22 cellular contexts compared by ENCODE assay signal in genomic region chrX:4249401-4249800, GRCh38.
DNase-seq lines count a peak whose midpoint lies in the region; ATAC-seq, FAIRE-seq and TF ChIP-seq lines count a peak whose summit lies in the region.
"Had no signal": no experiment of that assay in that cellular context is flagged by ENCODE, and none has a peak within 500 bp of the region (broad histone marks: within the 10 kb centered on the region; RNA-seq: fewer than 3 reads in every experiment).

No MANE protein-coding gene starts in this region.

- no peak overlapping the region for H2BK15ac ChIP-seq in H1 (ENCODE audit: low read length)
- no peak overlapping the region for H2BK15ac ChIP-seq in H9 (ENCODE audit: low read depth, low read length)

- H3K79me2 ChIP-seq in GM23338 (replicated peaks; ENCODE audit: insufficient read depth) (no peaks in the 10 kb centered on the region), H1 (ENCODE audit: control insufficient read depth in 1 of 2, insufficient read depth in 2 of 2, low read length in 2 of 2) (no peaks in the 10 kb centered on the region), neural progenitor cell (ENCODE audit: low read depth) (no peaks in the 10 kb centered on the region), H9 (ENCODE audit: insufficient read depth, low read length) (no peaks in the 10 kb centered on the region)

- no peak overlapping the region for H2BK120ac ChIP-seq in H1 (replicated peaks; ENCODE audit: low read depth, low read length)
- no peak overlapping the region for H2BK120ac ChIP-seq in H9 (ENCODE audit: low read depth, low read length, poor library complexity, severe bottlenecking)

- no peak overlapping the region for H2AK5ac ChIP-seq in H1 (ENCODE audit: low read depth, low read length)
- no peak overlapping the region for H2AK5ac ChIP-seq in H9 (ENCODE audit: insufficient read length, low read length)

- H3F3A ChIP-seq in GM23338 (replicated peaks; ENCODE audit: low read depth) (no peaks in the 10 kb centered on the region), neural progenitor cell (ENCODE audit: low read depth) (peaks cover 18% of the 10 kb centered on the region)

- H4K91ac ChIP-seq in H1 (replicated peaks; ENCODE audit: insufficient read length, low read length), result no peak overlapping the region
- no peak overlapping the region for H4K91ac ChIP-seq in H9 (ENCODE audit: insufficient read length, low read depth, low read length)

- H2BK5ac ChIP-seq in H1 (ENCODE audit: low read depth, low read length), result no peak overlapping the region
- no peak overlapping the region for H2BK5ac ChIP-seq in H9 (ENCODE audit: insufficient read length, low read length)

- TF ChIP-seq CTCF in GM23338 (conservative IDR thresholded peaks at IDR 0.05; ENCODE audit: low read depth in 2 of 2) (no peak), H1 (IDR thresholded peaks at IDR 0.05; ENCODE audit: control extremely low read depth in 1 of 3, insufficient read depth in 1 of 3, low read depth in 1 of 3, low read length in 3 of 3) (no peak), neural progenitor cell (IDR thresholded peaks at IDR 0.05) (no peak), brain microvascular endothelial cell (IDR thresholded peaks at IDR 0.05; ENCODE audit: low read depth, low read length, missing control alignments) (no peak), H9 (conservative IDR thresholded peaks at IDR 0.05) (no peak)

- H3K14ac ChIP-seq in H1 (ENCODE audit: insufficient read length) (no peak overlapping the region), H9 (ENCODE audit: insufficient read depth, low read length) (no peak overlapping the region)

- H3K4me2 ChIP-seq in GM23338 (no peak overlapping the region), H1 (ENCODE audit: insufficient read depth in 1 of 2, low read depth in 2 of 2, low read length in 2 of 2) (no peak overlapping the region), neural progenitor cell (peak overlapping the region; percentile 40), H9 (ENCODE audit: insufficient read depth, insufficient read length, low read length) (no peak overlapping the region)
- H3K4me2 ChIP-seq: A549; BLaER1 treated with 17β-estradiol and CSF1 and Interleukin-3, amounts not matched to agents 10 nM and 100 nM had no signal

- CTCF ChIA-PET in H1 (lab: Charles Lee; ENCODE audit: partially characterized antibody), result interaction anchor here (0.6 kb wide), 1 partner anchor 77 kb away, joined by 3 read pairs; no protein-coding TSS in a partner anchor

- H3T11ph ChIP-seq in H9 (ENCODE audit: low read length), result no peak overlapping the region

- H3K9me3 Mint-ChIP-seq in GM23338, result no peaks in the 10 kb centered on the region
- no peaks in the 10 kb centered on the region for H3K9me3 Mint-ChIP-seq in neural progenitor cell
- H3K9me3 Mint-ChIP-seq in H9, result peaks cover 3 to 11% of the 10 kb centered on the region in 2 experiments; a peak in 4 of 5 replicates
- H3K9me3 Mint-ChIP-seq: CD4-positive, alpha-beta T cell had no signal

- H3K36me3 ChIP-seq in GM23338 (ENCODE audit: insufficient read depth) (no peaks in the 10 kb centered on the region), H1 (ENCODE audit: control insufficient read depth in 2 of 4, insufficient read depth in 4 of 4, low read length in 3 of 4) (no peaks in the 10 kb centered on the region), neural progenitor cell (no peaks in the 10 kb centered on the region), small intestine (ENCODE audit: control insufficient read depth in 2 of 2, insufficient read depth in 2 of 2, low read length in 2 of 2) (no peaks in the 10 kb centered on the region), brain microvascular endothelial cell (replicated peaks) (no peaks in the 10 kb centered on the region)
- H3K36me3 ChIP-seq: BLaER1 treated with 17β-estradiol and CSF1 and Interleukin-3, amounts not matched to agents 10 nM and 100 nM had no signal

- H3K56ac ChIP-seq in H1 (replicated peaks; ENCODE audit: insufficient read length, low read depth, low read length) (no peak overlapping the region), H9 (ENCODE audit: insufficient read length, low read depth, low read length) (no peak overlapping the region)

- TF ChIP-seq POLR2A in H1 (IDR thresholded peaks at IDR 0.05; ENCODE audit: control extremely low read depth in 1 of 2, low read depth in 2 of 2, low read length in 2 of 2), result no peak

- H3K9ac ChIP-seq in H1 (replicated peaks in 1 of 4; ENCODE audit: extremely low read depth in 1 of 4, low read depth in 3 of 4, low read length in 3 of 4) (no peak overlapping the region), neural progenitor cell (no peak overlapping the region), H9 (ENCODE audit: extremely low read depth, insufficient read length, low read length) (no peak overlapping the region)
- H3K9ac ChIP-seq: BLaER1 treated with 17β-estradiol and CSF1 and Interleukin-3, amounts not matched to agents 10 nM and 100 nM had no signal

- H3K18ac ChIP-seq in H1 (ENCODE audit: extremely low read depth, low read length) (no peak overlapping the region), H9 (ENCODE audit: insufficient read length, low read depth, low read length) (no peak overlapping the region)

- H3K9me2 ChIP-seq in GM23338 (ENCODE audit: insufficient read depth), result 0 out of 2 replicates have a peak, but pooled peaks cover 3% of the 10 kb centered on the region

- peak in 1 of 2 experiments; percentile 5; a peak in 1 of 3 replicates for TF ChIP-seq EP300 in H1 (IDR thresholded peaks at IDR 0.05; ENCODE audit: borderline replicate concordance in 1 of 2, low read depth in 2 of 2, low read length in 2 of 2)

- H3K79me1 ChIP-seq in H1 (ENCODE audit: low read depth, low read length) (no peaks in the 10 kb centered on the region), H9 (ENCODE audit: insufficient read depth, low read depth, low read length, poor library complexity, severe bottlenecking) (no peaks in the 10 kb centered on the region)

- H3K27me3 Mint-ChIP-seq in GM23338 (ENCODE audit: insufficient read depth, low read depth, poor library complexity), result peaks cover 9% of the 10 kb centered on the region
- H3K27me3 Mint-ChIP-seq in neural progenitor cell (ENCODE audit: insufficient read depth, low read depth), result no peaks in the 10 kb centered on the region
- H3K27me3 Mint-ChIP-seq in H9 (ENCODE audit: low read depth), result no peaks in the 10 kb centered on the region
- H3K27me3 Mint-ChIP-seq: B cell; CD4-positive, alpha-beta T cell had no signal

- H3K4me1 ChIP-seq in GM23338 (ENCODE audit: insufficient read depth) (0 out of 2 replicates have a peak, but pooled peaks cover 3% of the 10 kb centered on the region), H1 (replicated peaks in 1 of 4; ENCODE audit: control insufficient read depth in 3 of 4, insufficient read depth in 4 of 4, low read length in 3 of 4) (no peaks in the 10 kb centered on the region), neural progenitor cell (peaks cover 18% of the 10 kb centered on the region), small intestine (ENCODE audit: control insufficient read depth in 2 of 2, insufficient read depth in 1 of 2, low read depth in 1 of 2, low read length in 1 of 2) (no peaks in the 10 kb centered on the region), H9 (ENCODE audit: insufficient read depth, low read length) (peaks cover 6% of the 10 kb centered on the region; the same call in 1 of the 2 replicates)
- H3K4me1 ChIP-seq: A549, Caco-2 had no signal

- H3K23me2 ChIP-seq in H1 (ENCODE audit: low read depth, low read length) (no peaks in the 10 kb centered on the region), H9 (ENCODE audit: insufficient read length, low read depth, low read length, poor library complexity, severe bottlenecking) (no peaks in the 10 kb centered on the region)

- H3K27ac ChIP-seq in GM23338 (ENCODE audit: low read depth) (no peak overlapping the region), H1 (ENCODE audit: low read depth, low read length) (no peak overlapping the region), neural progenitor cell (no peak overlapping the region), small intestine (ENCODE audit: low read depth in 1 of 2, low read length in 1 of 2) (no peak overlapping the region), brain microvascular endothelial cell (no peak overlapping the region), H9 (ENCODE audit: insufficient read length, low read depth, low read length) (no peak overlapping the region)
- H3K27ac ChIP-seq: 22Rv1; A549; BLaER1 treated with 17β-estradiol and CSF1 and Interleukin-3, amounts not matched to agents 10 nM and 100 nM; C4-2B had no signal

- H3K27me3 ChIP-seq in GM23338 (ENCODE audit: insufficient read depth) (no peaks in the 10 kb centered on the region), H1 (replicated peaks in 1 of 4; ENCODE audit: control insufficient read depth in 3 of 4, extremely low read depth in 1 of 4, insufficient read depth in 3 of 4, low read length in 3 of 4) (peaks cover 2 to 22% (median 11%) of the 10 kb centered on the region in 4 experiments; a peak in 5 of 7 replicates), neural progenitor cell (no peaks in the 10 kb centered on the region), small intestine (ENCODE audit: control insufficient read depth in 2 of 2, insufficient read depth in 2 of 2, low read length in 2 of 2) (no peaks in the 10 kb centered on the region), brain microvascular endothelial cell (replicated peaks) (no peaks in the 10 kb centered on the region), H9 (ENCODE audit: insufficient read depth, low read length) (no peaks in the 10 kb centered on the region)
- H3K27me3 ChIP-seq: BLaER1 treated with 17β-estradiol and CSF1 and Interleukin-3, amounts not matched to agents 10 nM and 100 nM had no signal

- H2BK12ac ChIP-seq in H1 (ENCODE audit: low read depth, low read length) (no peak overlapping the region), H9 (ENCODE audit: insufficient read length, low read depth, low read length) (no peak overlapping the region)

- no peaks in the 10 kb centered on the region for H4K20me1 ChIP-seq in GM23338 (replicated peaks; ENCODE audit: insufficient read depth)
- H4K20me1 ChIP-seq in H1 (replicated peaks in 1 of 2; ENCODE audit: control insufficient read depth in 1 of 2, insufficient read depth in 2 of 2, low read length in 2 of 2), result no peaks in the 10 kb centered on the region
- H4K20me1 ChIP-seq in neural progenitor cell (ENCODE audit: low read depth), result no peaks in the 10 kb centered on the region
- H4K20me1 ChIP-seq in H9 (ENCODE audit: control insufficient read depth, insufficient read depth, insufficient read length), result no peaks in the 10 kb centered on the region
- H4K20me1 ChIP-seq: BLaER1 treated with 17β-estradiol and CSF1 and Interleukin-3, amounts not matched to agents 10 nM and 100 nM had no signal

- H2BK20ac ChIP-seq in H1 (ENCODE audit: low read length), result no peak overlapping the region
- no peak overlapping the region for H2BK20ac ChIP-seq in H9 (ENCODE audit: low read depth, low read length, poor library complexity, severe bottlenecking)

- no peak overlapping the region for H4K8ac ChIP-seq in H1 (ENCODE audit: extremely low read depth, insufficient read depth, low read length)
- no peak overlapping the region for H4K8ac ChIP-seq in H9 (replicated peaks; ENCODE audit: insufficient read length, low read depth, low read length)

- TF ChIP-seq RAD21 in H1 (IDR thresholded peaks at IDR 0.05 in 1 of 2, conservative IDR thresholded peaks at IDR 0.05 in 1 of 2; ENCODE audit: low read depth in 2 of 2, low read length in 2 of 2), result no peak; a peak in 1 of 4 replicates

- no peak overlapping the region for H4K5ac ChIP-seq in H1 (ENCODE audit: insufficient read length, low read depth, low read length)
- no peak overlapping the region for H4K5ac ChIP-seq in H9 (ENCODE audit: insufficient read length, low read depth, low read length)

- H3K4me3 Mint-ChIP-seq in GM23338, result no peak overlapping the region
- H3K4me3 Mint-ChIP-seq in neural progenitor cell, result peak overlapping the region; percentile 36
- H3K4me3 Mint-ChIP-seq in H9, result no peak overlapping the region
- H3K4me3 Mint-ChIP-seq: B cell; CD4-positive, alpha-beta T cell; CD8-positive, alpha-beta T cell had no signal

- 22% methylated on average over 6 of the region's 8 CpGs; no CpG with 5 or more reads in 1 of the 2 experiments for WGBS in H1 (ENCODE audit: extremely low coverage in 1 of 2, insufficient coverage in 1 of 2, insufficient read length in 1 of 2, insufficient replicate concordance in 2 of 2, low coverage in 1 of 2, low lambda C conversion rate in 2 of 2, missing lambda C conversion rate in 1 of 2), 2 experiments
- WGBS in small intestine, 3 donors, result 62 to 84% (median 65%) methylated on average over 8 of the region's 8 CpGs
- no CpG with 5 or more reads among the region's 8 CpGs for WGBS in H9 (ENCODE audit: extremely low coverage, insufficient read length, low lambda C conversion rate)

- H3K4me1 Mint-ChIP-seq in GM23338 (peaks cover 14% of the 10 kb centered on the region; the same call in 2 of the 3 replicates), neural progenitor cell (peaks cover 20% of the 10 kb centered on the region), H9 (peaks cover 15% of the 10 kb centered on the region in 2 experiments)

- POLR2A ChIA-PET in H1 (lab: Charles Lee; ENCODE audit: partially characterized antibody), result no interaction called here

- ATAC-seq in GM23338, result peak; percentile 65
- ATAC-seq: A549; CD8-positive, alpha-beta T cell had no signal

- H3K4me3 ChIP-seq in GM23338, result no peak overlapping the region
- H3K4me3 ChIP-seq in H1 (ENCODE audit: extremely low read depth in 1 of 4, insufficient read depth in 2 of 4, low read depth in 3 of 4, low read length in 4 of 4), result no peak overlapping the region
- H3K4me3 ChIP-seq in neural progenitor cell, result no peak overlapping the region
- no peak overlapping the region for H3K4me3 ChIP-seq in small intestine (ENCODE audit: low read depth in 1 of 2, low read length in 2 of 2)
- H3K4me3 ChIP-seq in brain microvascular endothelial cell (ENCODE audit: low read depth, low read length), result no peak overlapping the region
- H3K4me3 ChIP-seq: A549; BLaER1 treated with 17β-estradiol and CSF1 and Interleukin-3, amounts not matched to agents 10 nM and 100 nM had no signal

- H3K9me3 ChIP-seq in H1 (ENCODE audit: insufficient read depth in 2 of 2, low read depth in 1 of 2, low read length in 1 of 2) (no peaks in the 10 kb centered on the region), neural progenitor cell (ENCODE audit: low read depth) (no peaks in the 10 kb centered on the region), small intestine (ENCODE audit: control insufficient read depth, low read depth) (no peaks in the 10 kb centered on the region), H9 (ENCODE audit: control insufficient read depth, low read depth, low read length) (no peaks in the 10 kb centered on the region)
- H3K9me3 ChIP-seq: A549, Caco-2 had no signal

- no peak overlapping the region for H3K23ac ChIP-seq in H1 (ENCODE audit: insufficient read length)
- no peak overlapping the region for H3K23ac ChIP-seq in H9 (ENCODE audit: insufficient read length, low read depth, low read length)

- no peak overlapping the region for H3K4ac ChIP-seq in H1 (replicated peaks; ENCODE audit: insufficient read length, low read depth, low read length)
- no peak overlapping the region for H3K4ac ChIP-seq in H9 (ENCODE audit: low read depth, low read length)

- H3K36me3 Mint-ChIP-seq in GM23338 (ENCODE audit: low read depth) (no peaks in the 10 kb centered on the region), neural progenitor cell (no peaks in the 10 kb centered on the region), H9 (ENCODE audit: insufficient read depth in 1 of 3, low read depth in 3 of 3) (peaks cover 0 to 2% (median 1%) of the 10 kb centered on the region in 3 experiments; a peak in 1 of 7 replicates)
- H3K36me3 Mint-ChIP-seq: CD8-positive, alpha-beta T cell had no signal

- no peak overlapping the region for H2AFZ ChIP-seq in GM23338
- no peak overlapping the region for H2AFZ ChIP-seq in H1 (ENCODE audit: low read length)
- no peak overlapping the region for H2AFZ ChIP-seq in neural progenitor cell (replicated peaks)
- H2AFZ ChIP-seq in H9 (ENCODE audit: low read length), result no peak overlapping the region

- DNase-seq in GM23338 (ENCODE audit: low spot score), result no peak
- no peak for DNase-seq in H1 (ENCODE audit: low read depth in 1 of 2, low spot score in 2 of 2)
- DNase-seq in neural progenitor cell (ENCODE audit: low spot score), result peak; percentile 45
- no peak for DNase-seq in small intestine
- DNase-seq in brain microvascular endothelial cell, result no peak
- DNase-seq in H9, result no peak
- DNase-seq: AML-193; Caco-2; Calu3; CD4-positive, alpha-beta T cell; CD8-positive, alpha-beta T cell; DMS79 treated with DMSO at 0.1 percent for 48 hours; GF-D8 had no signal

- in situ Hi-C loops in brain microvascular endothelial cell (cut with HindIII; ENCODE audit: low pct_ligation_motif_present, low sequenced_read_pairs), result no loop called here

- no peak overlapping the region for H3K27ac Mint-ChIP-seq in GM23338
- no peak overlapping the region for H3K27ac Mint-ChIP-seq in neural progenitor cell
- H3K27ac Mint-ChIP-seq in H9, result no peak overlapping the region
- H3K27ac Mint-ChIP-seq: B cell; CD4-positive, alpha-beta T cell; CD8-positive, alpha-beta T cell had no signal

- peak; percentile 66 for FAIRE-seq in H1 (lab: Jason Lieb, UNC)
- no peak for FAIRE-seq in small intestine (lab: Jason Lieb, UNC)
- FAIRE-seq: A549, D721Med, G401.6, GM12891, GM19239 had no signal
